ENCODE assay signal across 8 cellular contexts in genomic region chr17:81967533-81968395, GRCh38. TPM values are rescaled to one million over a fixed set of nuclear protein-coding genes. Genes with fewer than 3 reads are reported as not detected.
A peak's percentile ranks its signal among the peaks of the same experiment; 100 is the strongest.
DNase-seq lines count a peak whose midpoint lies in the region; ATAC-seq, FAIRE-seq and TF ChIP-seq lines count a peak whose summit lies in the region.

No MANE protein-coding gene starts in this region.

- no peak for TF ChIP-seq POLR2A in heart left ventricle (IDR thresholded peaks at IDR 0.05)

- H3K4me1 Mint-ChIP-seq in activated naive CD4-positive, alpha-beta T cell treated with anti-CD3 and anti-CD28 coated beads, Interleukin-2, amount 50 U/mL, for 24 hours, result peaks cover 23% of the 10 kb centered on the region

- peak overlapping the region; percentile 68 for H3K4me2 ChIP-seq in DOHH2 (ENCODE audit: low read length)

- ATAC-seq in heart left ventricle (peak; percentile 77 to 93 (median 88)), HG02973 (IDR thresholded peaks at IDR 0.05; ENCODE audit: unreplicated experiment) (no peak)

- H3K27ac ChIP-seq in DOHH2 (ENCODE audit: low read depth, low read length) (no peak overlapping the region), HUES64 (ENCODE audit: low read depth, low read length) (no peak overlapping the region), SJCRH30 (peak overlapping the region; percentile 88), heart left ventricle (no peak overlapping the region), rectal smooth muscle tissue (ENCODE audit: low read depth, low read length) (no peak overlapping the region)

- H3K36me3 Mint-ChIP-seq in activated naive CD4-positive, alpha-beta T cell treated with anti-CD3 and anti-CD28 coated beads, Interleukin-2, amount 50 U/mL, for 24 hours, result no peaks in the 10 kb centered on the region

- H3K27me3 ChIP-seq in DOHH2 (ENCODE audit: control insufficient read depth, low read length) (peaks cover 41% of the 10 kb centered on the region), HUES64 (ENCODE audit: insufficient read depth, low read length) (peaks cover 57% of the 10 kb centered on the region), SJCRH30 (no peaks in the 10 kb centered on the region; the same call in 1 of the 2 replicates), heart left ventricle (peaks cover 0 to 58% (median 14%) of the 10 kb centered on the region in 9 donors), rectal smooth muscle tissue (ENCODE audit: control insufficient read depth, insufficient read depth, low read length) (peaks cover 9% of the 10 kb centered on the region)

- H3F3A ChIP-seq in DOHH2 (ENCODE audit: control insufficient read depth, insufficient read depth), result no peaks in the 10 kb centered on the region

- no peaks in the 10 kb centered on the region for H3K9me3 ChIP-seq in DOHH2 (ENCODE audit: control insufficient read depth, insufficient read depth, low read length)
- no peaks in the 10 kb centered on the region for H3K9me3 ChIP-seq in HUES64 (ENCODE audit: insufficient read depth, low read depth, low read length)
- H3K9me3 ChIP-seq in SJCRH30 (replicated peaks), result no peaks in the 10 kb centered on the region
- no peaks in the 10 kb centered on the region for H3K9me3 ChIP-seq in heart left ventricle

- H3K4me1 ChIP-seq in DOHH2 (ENCODE audit: control insufficient read depth, low read length) (peaks cover 27% of the 10 kb centered on the region), HUES64 (ENCODE audit: insufficient read depth, low read length) (peaks cover 8% of the 10 kb centered on the region), SJCRH30 (peaks cover 28% of the 10 kb centered on the region), heart left ventricle (peaks cover 0 to 28% (median 17%) of the 10 kb centered on the region in 12 donors), rectal smooth muscle tissue (ENCODE audit: control insufficient read depth, insufficient read depth, low read length) (peaks cover 4% of the 10 kb centered on the region)

- no peaks in the 10 kb centered on the region for H3K27me3 Mint-ChIP-seq in activated naive CD4-positive, alpha-beta T cell treated with anti-CD3 and anti-CD28 coated beads, Interleukin-2, amount 50 U/mL, for 24 hours

- no peaks in the 10 kb centered on the region for H3K9me3 Mint-ChIP-seq in activated naive CD4-positive, alpha-beta T cell treated with anti-CD3 and anti-CD28 coated beads, Interleukin-2, amount 50 U/mL, for 24 hours

- TF ChIP-seq CTCF in DOHH2 (IDR thresholded peaks at IDR 0.05; ENCODE audit: low read depth, low read length, poor library complexity, severe bottlenecking), result no peak
- TF ChIP-seq CTCF in heart left ventricle (IDR thresholded peaks at IDR 0.05), result no peak

- H3K4me3 Mint-ChIP-seq in activated naive CD4-positive, alpha-beta T cell treated with anti-CD3 and anti-CD28 coated beads, Interleukin-2, amount 50 U/mL, for 24 hours, result peak overlapping the region; percentile 79

- H4K20me1 ChIP-seq in DOHH2 (ENCODE audit: control insufficient read depth, insufficient read depth, low read depth, low read length), result no peaks in the 10 kb centered on the region

- 22% methylated on average over 36 of the region's 36 CpGs for WGBS in HUES64
- 9 to 15% (median 14%) methylated on average over 15 to 36 of the region's 36 CpGs for WGBS in heart left ventricle, 4 donors

- H3K4me3 ChIP-seq in DOHH2 (ENCODE audit: low read length) (peak overlapping the region; percentile 62), HUES64 (ENCODE audit: low read length) (peak overlapping the region; percentile 30; the same call in 1 of the 2 replicates), SJCRH30 (peak overlapping the region; percentile 50), heart left ventricle (peak overlapping the region in 9 of 12 donors; percentile 1 to 22 (median 8)), rectal smooth muscle tissue (ENCODE audit: low read length) (peak overlapping the region; percentile 48)

- intact Hi-C loops in heart left ventricle (cut with DNase I), result loop anchor here in 1 of 10 donors (10.0 kb wide), 1 partner anchor 187 kb away; no protein-coding TSS in a partner anchor

- H3K9me2 ChIP-seq in DOHH2 (replicated peaks; ENCODE audit: control insufficient read depth, low read length), result no peaks in the 10 kb centered on the region

- H3K36me3 ChIP-seq in DOHH2 (ENCODE audit: control insufficient read depth, low read length) (no peaks in the 10 kb centered on the region), HUES64 (ENCODE audit: insufficient read depth, low read length) (no peaks in the 10 kb centered on the region), SJCRH30 (no peaks in the 10 kb centered on the region), heart left ventricle (no peaks in the 10 kb centered on the region), rectal smooth muscle tissue (ENCODE audit: control insufficient read depth, insufficient read depth, low read length) (no peaks in the 10 kb centered on the region)

- peak; percentile 80 for FAIRE-seq in urothelium cell line (lab: Jason Lieb, UNC)

- no peaks in the 10 kb centered on the region for H3K79me2 ChIP-seq in DOHH2 (ENCODE audit: control insufficient read depth, low read length)

- peak overlapping the region; percentile 82 for H3K27ac Mint-ChIP-seq in activated naive CD4-positive, alpha-beta T cell treated with anti-CD3 and anti-CD28 coated beads, Interleukin-2, amount 50 U/mL, for 24 hours

- H3K9ac ChIP-seq in HUES64 (ENCODE audit: low read depth, low read length), result peak overlapping the region; percentile 41; the same call in 1 of the 2 replicates
- no peak overlapping the region for H3K9ac ChIP-seq in rectal smooth muscle tissue (ENCODE audit: low read length)

- peak; percentile 100 for DNase-seq in SJCRH30
- DNase-seq in heart left ventricle, result peak; percentile 83 to 89 (median 84)
- DNase-seq in urothelium cell line (ENCODE audit: low spot score), result peak; percentile 93

RNA-seq across cellular contexts. Expression of gene NOTUM, which starts 6.8 kb away (rescaled TPM):
- 1.00 TPM for polyA plus RNA-seq in HUES64 (2013, experiment 1 of 2)
- polyA plus RNA-seq in HUES64 (2013, experiment 2 of 2), result 0.95 TPM
- total RNA-seq in SJCRH30 (2014; rRNA removed; shearing (Covaris generic)), result 1.8 and 3.3 TPM in 2 replicates
- 1 to 10 TPM in 2 of 9 donors, under 1 TPM in 4, not detected in 3; 0.25 to 1.6 (median 0.54) TPM for total RNA-seq in heart left ventricle
- polyA plus RNA-seq in heart left ventricle, result under 1 TPM; 0.53 to 0.80 TPM

RNA-seq across cellular contexts. Expression of gene ASPSCR1, which starts 9.7 kb away (rescaled TPM):
- 26.9 TPM for polyA plus RNA-seq in HUES64 (2013, experiment 1 of 2)
- 23.2 TPM for polyA plus RNA-seq in HUES64 (2013, experiment 2 of 2)
- total RNA-seq in SJCRH30 (2014; rRNA removed; shearing (Covaris generic)), result 40.6 and 42.6 TPM in 2 replicates
- 10 to 100 TPM; 15.1 to 27.8 (median 22.5) TPM for total RNA-seq in heart left ventricle
- polyA plus RNA-seq in heart left ventricle, result 10 to 100 TPM; 39.2 to 43.6 TPM

RNA-seq across cellular contexts. Expression of gene MYADML2, which starts 20.7 kb away (rescaled TPM):
- 0.10 TPM for polyA plus RNA-seq in HUES64 (2013, experiment 1 of 2)
- polyA plus RNA-seq in HUES64 (2013, experiment 2 of 2), result not detected
- 0.81 and 0.85 TPM in 2 replicates for total RNA-seq in SJCRH30 (2014; rRNA removed; shearing (Covaris generic))
- total RNA-seq in heart left ventricle, result 10 to 100 TPM in 1 of 9 donors, 1 to 10 TPM in 7, under 1 TPM in 1; 0.31 to 11.2 (median 3.9) TPM
- 1 to 10 TPM in 1 of 2 donors, under 1 TPM in 1; 0.19 to 7.4 TPM for polyA plus RNA-seq in heart left ventricle

RNA-seq across cellular contexts. Expression of gene PYCR1, which starts 30.7 kb away (rescaled TPM):
- polyA plus RNA-seq in HUES64 (2013, experiment 1 of 2), result 87.7 TPM
- 88.3 TPM for polyA plus RNA-seq in HUES64 (2013, experiment 2 of 2)
- 152 and 159 TPM in 2 replicates for total RNA-seq in SJCRH30 (2014; rRNA removed; shearing (Covaris generic))
- 10 to 100 TPM in 2 of 9 donors, 1 to 10 TPM in 7; 1.8 to 12.2 (median 5.4) TPM for total RNA-seq in heart left ventricle
- 10 to 100 TPM in 1 of 2 donors, 1 to 10 TPM in 1; 3.4 to 30.7 TPM for polyA plus RNA-seq in heart left ventricle

RNA-seq across cellular contexts. Expression of gene MAFG, which starts 40.2 kb away (rescaled TPM):
- 14.7 TPM for polyA plus RNA-seq in HUES64 (2013, experiment 1 of 2)
- 16.4 TPM for polyA plus RNA-seq in HUES64 (2013, experiment 2 of 2)
- total RNA-seq in SJCRH30 (2014; rRNA removed; shearing (Covaris generic)), result 27.3 and 29.0 TPM in 2 replicates
- 10 to 100 TPM; 14.3 to 30.5 (median 18.0) TPM for total RNA-seq in heart left ventricle
- 10 to 100 TPM; 10.2 to 23.6 TPM for polyA plus RNA-seq in heart left ventricle

Comparison
In these comparisons a context has a peak if more than half of its experiments do, and no peak if none do; other contexts are left out.
1. H3K4me3 ChIP-seq: peak in every context shown above with its lines; median percentile 62 in DOHH2; 50 in SJCRH30; 48 in rectal smooth muscle tissue; 30 in HUES64; 8 in heart left ventricle.